Comparison of ENCODE assay signal across 17 cellular contexts in the genomic region with DNA sequence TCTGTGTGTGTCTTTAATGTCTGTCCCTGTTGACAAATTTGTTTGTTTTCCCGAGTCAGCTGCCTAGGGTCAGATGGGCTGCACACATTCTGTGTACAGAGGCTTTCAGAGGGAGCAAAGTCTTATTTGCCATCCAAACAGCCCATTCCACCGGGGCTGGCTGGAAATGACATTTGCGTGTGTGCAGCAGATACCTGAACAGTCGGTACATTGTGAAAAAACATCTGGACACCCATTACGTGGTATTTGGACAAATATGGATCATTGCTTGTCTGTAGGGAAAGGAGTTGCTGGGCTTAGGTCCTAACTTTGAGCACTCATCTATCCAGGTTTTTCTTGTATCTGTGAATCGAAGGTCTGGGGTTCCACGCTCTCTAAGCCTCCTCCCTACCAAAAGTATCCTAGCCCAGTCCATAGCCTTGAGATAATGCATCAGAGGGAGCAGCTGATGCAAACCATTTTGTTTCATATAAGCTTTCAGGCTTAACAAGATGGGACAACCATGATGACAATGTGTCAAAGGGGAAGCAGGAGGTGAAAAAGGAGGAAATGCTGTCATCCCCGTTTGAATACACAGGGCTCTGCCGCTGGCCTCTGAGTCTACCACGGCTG. TPM values are rescaled to one million over a fixed set of nuclear protein-coding genes. Genes with fewer than 3 reads are reported as not detected.
DNase-seq lines count a peak whose midpoint lies in the region; ATAC-seq and TF ChIP-seq lines count a peak whose summit lies in the region.
"Had no signal": no experiment of that assay in that cellular context is flagged by ENCODE, and none has a peak within 500 bp of the region (broad histone marks: within the 10 kb centered on the region; RNA-seq: fewer than 3 reads in every experiment).

No MANE protein-coding gene starts in this region.

- H3K27ac ChIP-seq in liver (ENCODE audit: low read depth in 1 of 2, low read length in 2 of 2): peak overlapping the region; percentile 76 to 86
- H3K27ac ChIP-seq: BLaER1 treated with 17β-estradiol and CSF1 and Interleukin-3, amounts not matched to agents 10 nM and 100 nM had no signal

- peaks cover 0 to 4% (median 1%) of the 10 kb centered on the region in 4 donors for H3K9me3 ChIP-seq in liver (ENCODE audit: control insufficient read depth in 4 of 4, low read length in 3 of 4)
- H3K9me3 ChIP-seq: HAP-1 had no signal

- H3K27me3 ChIP-seq in liver (ENCODE audit: control insufficient read depth in 4 of 4, insufficient read depth in 4 of 4, low read length in 3 of 4): no peaks in the 10 kb centered on the region
- H3K27me3 ChIP-seq: BLaER1 treated with 17β-estradiol and CSF1 and Interleukin-3, amounts not matched to agents 10 nM and 100 nM had no signal

- peak overlapping the region in 1 of 2 donors; percentile 74 for H3K9ac ChIP-seq in liver (ENCODE audit: low read depth in 1 of 2, low read length in 2 of 2)
- H3K9ac ChIP-seq: BLaER1 treated with 17β-estradiol and CSF1 and Interleukin-3, amounts not matched to agents 10 nM and 100 nM had no signal

- H3K4me3 Mint-ChIP-seq in WTC11: no peak overlapping the region
- no peak overlapping the region for H3K4me3 Mint-ChIP-seq in type B pancreatic cell
- H3K4me3 Mint-ChIP-seq: IgD-negative memory B cell had no signal

- WGBS in liver: 32% methylated on average over 10 of the region's 10 CpGs

- no peaks in the 10 kb centered on the region for H3K36me3 Mint-ChIP-seq in WTC11
- no peaks in the 10 kb centered on the region for H3K36me3 Mint-ChIP-seq in type B pancreatic cell
- H3K36me3 Mint-ChIP-seq: IgD-negative memory B cell had no signal

- POLR2A ChIA-PET in WTC11 (lab: Charles Lee): no interaction called here

- no peaks in the 10 kb centered on the region for H3K27me3 Mint-ChIP-seq in WTC11 (ENCODE audit: low read depth)
- H3K27me3 Mint-ChIP-seq in type B pancreatic cell: peaks cover 3% of the 10 kb centered on the region

- DNase-seq in NCI-H146 (lab: John Stamatoyannopoulos, UW) (peak; percentile 47), NCI-H146 treated with DMSO at 0.1 percent for 48 hours (lab: John Stamatoyannopoulos, UW; ENCODE audit: unreplicated experiment) (no peak), WTC11 (ENCODE audit: low spot score) (no peak), type B pancreatic cell (ENCODE audit: extremely low spot score, unreplicated experiment) (no peak), NCI-H2227 (lab: John Stamatoyannopoulos, UW; ENCODE audit: unreplicated experiment) (no peak), COR-L47 (lab: John Stamatoyannopoulos, UW) (no peak), NCI-H2227 treated with DMSO at 0.1 percent for 48 hours (lab: John Stamatoyannopoulos, UW) (no peak)
- DNase-seq: 8988T, DMS153, NCI-H1436 treated with DMSO at 0.1 percent for 48 hours, NCI-H446 treated with DMSO at 0.1 percent for 48 hours, OCI-M1, RPMI8226 had no signal

- H3K4me1 Mint-ChIP-seq in WTC11 (no peaks in the 10 kb centered on the region), type B pancreatic cell (ENCODE audit: unreplicated experiment) (peaks cover 11% of the 10 kb centered on the region)
- H3K4me1 Mint-ChIP-seq: IgD-negative memory B cell had no signal

- peaks cover 4 to 24% (median 16%) of the 10 kb centered on the region in 4 donors for H3K4me1 ChIP-seq in liver (ENCODE audit: control insufficient read depth in 4 of 4, insufficient read depth in 4 of 4, low read length in 3 of 4)
- H3K4me1 ChIP-seq: HAP-1 had no signal

- peak overlapping the region in 2 of 3 donors; percentile 38 to 41 for H3K4me3 ChIP-seq in liver (ENCODE audit: low read depth in 1 of 3, low read length in 3 of 3)
- H3K4me3 ChIP-seq: BLaER1 treated with 17β-estradiol and CSF1 and Interleukin-3, amounts not matched to agents 10 nM and 100 nM; HAP-1 had no signal

- no peaks in the 10 kb centered on the region for H3K36me3 ChIP-seq in liver (ENCODE audit: control insufficient read depth in 4 of 4, insufficient read depth in 3 of 4, low read depth in 1 of 4, low read length in 3 of 4)
- H3K36me3 ChIP-seq: BLaER1 treated with 17β-estradiol and CSF1 and Interleukin-3, amounts not matched to agents 10 nM and 100 nM; HAP-1 had no signal

- H3K9me3 Mint-ChIP-seq in WTC11 (peaks cover 18% of the 10 kb centered on the region), type B pancreatic cell (peaks cover 14% of the 10 kb centered on the region)

- H3K27ac Mint-ChIP-seq in WTC11 (no peak overlapping the region), type B pancreatic cell (peak overlapping the region; percentile 9)
- H3K27ac Mint-ChIP-seq: IgD-negative memory B cell had no signal

- TF ChIP-seq CTCF in WTC11 (IDR thresholded peaks at IDR 0.05): no peak
- TF ChIP-seq CTCF in liver (IDR thresholded peaks at IDR 0.05; ENCODE audit: low read depth, low read length, missing input control): no peak
- no peak for TF ChIP-seq CTCF in type B pancreatic cell (conservative IDR thresholded peaks at IDR 0.05)

- ATAC-seq in WTC11: no peak

- CTCF ChIA-PET in WTC11 (lab: Charles Lee): interaction anchor here (1.5 kb wide), 1 partner anchor 24 kb away, joined by 4 read pairs; no protein-coding TSS in a partner anchor

- TF ChIP-seq RAD21 in liver (IDR thresholded peaks at IDR 0.05): peak; percentile 49 to 59

TF ChIP-seq in WTC11, 78 proteins besides CTCF, POLR2A, EP300 and RAD21:
- TF ChIP-seq, protein P1, sequence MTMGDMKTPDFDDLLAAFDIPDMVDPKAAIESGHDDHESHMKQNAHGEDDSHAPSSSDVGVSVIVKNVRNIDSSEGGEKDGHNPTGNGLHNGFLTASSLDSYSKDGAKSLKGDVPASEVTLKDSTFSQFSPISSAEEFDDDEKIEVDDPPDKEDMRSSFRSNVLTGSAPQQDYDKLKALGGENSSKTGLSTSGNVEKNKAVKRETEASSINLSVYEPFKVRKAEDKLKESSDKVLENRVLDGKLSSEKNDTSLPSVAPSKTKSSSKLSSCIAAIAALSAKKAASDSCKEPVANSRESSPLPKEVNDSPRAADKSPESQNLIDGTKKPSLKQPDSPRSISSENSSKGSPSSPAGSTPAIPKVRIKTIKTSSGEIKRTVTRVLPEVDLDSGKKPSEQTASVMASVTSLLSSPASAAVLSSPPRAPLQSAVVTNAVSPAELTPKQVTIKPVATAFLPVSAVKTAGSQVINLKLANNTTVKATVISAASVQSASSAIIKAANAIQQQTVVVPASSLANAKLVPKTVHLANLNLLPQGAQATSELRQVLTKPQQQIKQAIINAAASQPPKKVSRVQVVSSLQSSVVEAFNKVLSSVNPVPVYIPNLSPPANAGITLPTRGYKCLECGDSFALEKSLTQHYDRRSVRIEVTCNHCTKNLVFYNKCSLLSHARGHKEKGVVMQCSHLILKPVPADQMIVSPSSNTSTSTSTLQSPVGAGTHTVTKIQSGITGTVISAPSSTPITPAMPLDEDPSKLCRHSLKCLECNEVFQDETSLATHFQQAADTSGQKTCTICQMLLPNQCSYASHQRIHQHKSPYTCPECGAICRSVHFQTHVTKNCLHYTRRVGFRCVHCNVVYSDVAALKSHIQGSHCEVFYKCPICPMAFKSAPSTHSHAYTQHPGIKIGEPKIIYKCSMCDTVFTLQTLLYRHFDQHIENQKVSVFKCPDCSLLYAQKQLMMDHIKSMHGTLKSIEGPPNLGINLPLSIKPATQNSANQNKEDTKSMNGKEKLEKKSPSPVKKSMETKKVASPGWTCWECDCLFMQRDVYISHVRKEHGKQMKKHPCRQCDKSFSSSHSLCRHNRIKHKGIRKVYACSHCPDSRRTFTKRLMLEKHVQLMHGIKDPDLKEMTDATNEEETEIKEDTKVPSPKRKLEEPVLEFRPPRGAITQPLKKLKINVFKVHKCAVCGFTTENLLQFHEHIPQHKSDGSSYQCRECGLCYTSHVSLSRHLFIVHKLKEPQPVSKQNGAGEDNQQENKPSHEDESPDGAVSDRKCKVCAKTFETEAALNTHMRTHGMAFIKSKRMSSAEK (CRISPR knock-in tag; IDR thresholded peaks at IDR 0.05; ENCODE audit: borderline replicate concordance): no peak
- TF ChIP-seq GABPB1 (CRISPR knock-in tag; IDR thresholded peaks at IDR 0.05): peak; percentile 83

TF ChIP-seq in liver, 16 proteins besides CTCF, POLR2A, EP300 and RAD21 (continues in another document):
- TF ChIP-seq FOXA1 (IDR thresholded peaks at IDR 0.05) (peak; percentile 99), NR2F2 (IDR thresholded peaks at IDR 0.05) (peak; percentile 72), FOXA2 (IDR thresholded peaks at IDR 0.05) (peak; percentile 99), HNF4G (IDR thresholded peaks at IDR 0.05) (peak; percentile 89), HNF4A (conservative IDR thresholded peaks at IDR 0.05) (peak; percentile 97 to 98), JUND (IDR thresholded peaks at IDR 0.05) (peak; percentile 76 to 85), EGR1 (IDR thresholded peaks at IDR 0.05; ENCODE audit: low read depth in 2 of 2) (peak in 1 of 2 donors; percentile 78)
- TF ChIP-seq, protein P2, sequence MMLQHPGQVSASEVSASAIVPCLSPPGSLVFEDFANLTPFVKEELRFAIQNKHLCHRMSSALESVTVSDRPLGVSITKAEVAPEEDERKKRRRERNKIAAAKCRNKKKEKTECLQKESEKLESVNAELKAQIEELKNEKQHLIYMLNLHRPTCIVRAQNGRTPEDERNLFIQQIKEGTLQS (IDR thresholded peaks at IDR 0.05): peak; percentile 55
- TF ChIP-seq, protein P3, sequence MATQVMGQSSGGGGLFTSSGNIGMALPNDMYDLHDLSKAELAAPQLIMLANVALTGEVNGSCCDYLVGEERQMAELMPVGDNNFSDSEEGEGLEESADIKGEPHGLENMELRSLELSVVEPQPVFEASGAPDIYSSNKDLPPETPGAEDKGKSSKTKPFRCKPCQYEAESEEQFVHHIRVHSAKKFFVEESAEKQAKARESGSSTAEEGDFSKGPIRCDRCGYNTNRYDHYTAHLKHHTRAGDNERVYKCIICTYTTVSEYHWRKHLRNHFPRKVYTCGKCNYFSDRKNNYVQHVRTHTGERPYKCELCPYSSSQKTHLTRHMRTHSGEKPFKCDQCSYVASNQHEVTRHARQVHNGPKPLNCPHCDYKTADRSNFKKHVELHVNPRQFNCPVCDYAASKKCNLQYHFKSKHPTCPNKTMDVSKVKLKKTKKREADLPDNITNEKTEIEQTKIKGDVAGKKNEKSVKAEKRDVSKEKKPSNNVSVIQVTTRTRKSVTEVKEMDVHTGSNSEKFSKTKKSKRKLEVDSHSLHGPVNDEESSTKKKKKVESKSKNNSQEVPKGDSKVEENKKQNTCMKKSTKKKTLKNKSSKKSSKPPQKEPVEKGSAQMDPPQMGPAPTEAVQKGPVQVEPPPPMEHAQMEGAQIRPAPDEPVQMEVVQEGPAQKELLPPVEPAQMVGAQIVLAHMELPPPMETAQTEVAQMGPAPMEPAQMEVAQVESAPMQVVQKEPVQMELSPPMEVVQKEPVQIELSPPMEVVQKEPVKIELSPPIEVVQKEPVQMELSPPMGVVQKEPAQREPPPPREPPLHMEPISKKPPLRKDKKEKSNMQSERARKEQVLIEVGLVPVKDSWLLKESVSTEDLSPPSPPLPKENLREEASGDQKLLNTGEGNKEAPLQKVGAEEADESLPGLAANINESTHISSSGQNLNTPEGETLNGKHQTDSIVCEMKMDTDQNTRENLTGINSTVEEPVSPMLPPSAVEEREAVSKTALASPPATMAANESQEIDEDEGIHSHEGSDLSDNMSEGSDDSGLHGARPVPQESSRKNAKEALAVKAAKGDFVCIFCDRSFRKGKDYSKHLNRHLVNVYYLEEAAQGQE (IDR thresholded peaks at IDR 0.05): peak; percentile 92

RNA-seq across cellular contexts. Expression of a gene that starts 22.2 kb away (rescaled TPM):
- total RNA-seq in WTC11 (2021) (9.0 to 11.2 TPM (median 9.1 TPM) in 3 replicates), liver (1 to 10 TPM; 4.3 to 6.4 TPM), type B pancreatic cell (ENCODE audit: low replicate concordance) (9.0 and 14.4 TPM in 2 replicates)
- polyA plus RNA-seq in liver: 10 to 100 TPM; 18.6 to 44.6 TPM
